In the genomic region with DNA sequence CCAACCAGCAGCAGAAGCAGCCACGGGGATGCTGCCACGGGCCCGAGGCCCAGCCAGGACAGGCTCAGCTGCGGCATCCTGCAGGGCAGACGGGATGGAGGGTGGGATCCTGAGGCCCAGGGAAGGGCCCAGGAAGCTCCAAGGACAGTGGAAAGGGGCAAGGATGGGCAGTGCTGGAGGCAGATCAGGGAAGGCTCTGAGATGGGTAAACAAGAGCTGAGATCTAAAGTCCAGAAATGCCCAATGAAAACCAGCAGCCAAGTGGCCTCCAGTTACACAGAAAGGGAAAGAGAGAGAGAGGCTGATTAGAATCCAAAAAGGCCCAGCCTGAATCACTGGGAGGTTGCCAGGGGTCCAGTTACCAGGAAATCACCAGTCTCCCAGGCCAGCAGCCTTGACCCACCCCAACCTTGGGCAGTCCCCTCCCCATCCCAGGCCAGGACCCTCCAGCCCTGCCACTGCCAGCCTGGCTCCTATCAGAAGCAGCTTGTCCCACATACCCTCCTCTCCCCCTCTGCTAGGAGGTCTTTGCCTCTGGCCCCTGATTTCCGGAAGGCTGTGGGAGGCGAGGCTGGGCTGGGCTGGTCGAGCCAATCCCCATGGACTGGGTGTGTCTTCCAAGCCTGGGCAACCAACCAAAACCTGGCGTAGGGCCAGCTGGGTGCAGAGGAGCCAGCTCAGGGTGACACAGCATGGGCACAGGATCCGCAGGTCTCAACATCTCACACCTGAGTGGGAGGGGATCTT, we compare ENCODE assay signal across 10 cellular contexts. TPM values are rescaled to one million over a fixed set of nuclear protein-coding genes. Genes with fewer than 3 reads are reported as not detected.
DNase-seq lines count a peak whose midpoint lies in the region; ATAC-seq lines count a peak whose summit lies in the region.
"Had no signal": no experiment of that assay in that cellular context is flagged by ENCODE, and none has a peak within 500 bp of the region (broad histone marks: within the 10 kb centered on the region; RNA-seq: fewer than 3 reads in every experiment).

A gene with protein sequence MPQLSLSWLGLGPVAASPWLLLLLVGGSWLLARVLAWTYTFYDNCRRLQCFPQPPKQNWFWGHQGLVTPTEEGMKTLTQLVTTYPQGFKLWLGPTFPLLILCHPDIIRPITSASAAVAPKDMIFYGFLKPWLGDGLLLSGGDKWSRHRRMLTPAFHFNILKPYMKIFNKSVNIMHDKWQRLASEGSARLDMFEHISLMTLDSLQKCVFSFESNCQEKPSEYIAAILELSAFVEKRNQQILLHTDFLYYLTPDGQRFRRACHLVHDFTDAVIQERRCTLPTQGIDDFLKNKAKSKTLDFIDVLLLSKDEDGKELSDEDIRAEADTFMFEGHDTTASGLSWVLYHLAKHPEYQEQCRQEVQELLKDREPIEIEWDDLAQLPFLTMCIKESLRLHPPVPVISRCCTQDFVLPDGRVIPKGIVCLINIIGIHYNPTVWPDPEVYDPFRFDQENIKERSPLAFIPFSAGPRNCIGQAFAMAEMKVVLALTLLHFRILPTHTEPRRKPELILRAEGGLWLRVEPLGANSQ (minus strand): TSS at position 198 of the 747 bp plus-strand sequence. CDS start 121 bp downstream, at position 77.

- H3K4me1 Mint-ChIP-seq in stimulated activated memory B cell treated with anti-CD40 and anti-IgM and Interleukin-4, amounts not matched to agents 10 μg/mL and 1 μg/mL and 100 μg/mL, for 72 hours = no peaks in the 10 kb centered on the region
- no peaks in the 10 kb centered on the region for H3K4me1 Mint-ChIP-seq in activated CD8-positive, alpha-beta T cell treated with anti-CD3 and anti-CD28 coated beads, Interleukin-2, amount 10 ng/mL, durations not matched to agents 7 days and 5 days (ENCODE audit: low read depth)

- no peak within 1 kb of the TSS for H3K27ac Mint-ChIP-seq in stimulated activated memory B cell treated with anti-CD40 and anti-IgM and Interleukin-4, amounts not matched to agents 10 μg/mL and 1 μg/mL and 100 μg/mL, for 72 hours
- no peak within 1 kb of the TSS for H3K27ac Mint-ChIP-seq in activated CD8-positive, alpha-beta T cell treated with anti-CD3 and anti-CD28 coated beads, Interleukin-2, amount 10 ng/mL, durations not matched to agents 7 days and 5 days

- no peak within 1 kb of the TSS for H3K4me3 Mint-ChIP-seq in stimulated activated memory B cell treated with anti-CD40 and anti-IgM and Interleukin-4, amounts not matched to agents 10 μg/mL and 1 μg/mL and 100 μg/mL, for 72 hours
- no peak within 1 kb of the TSS for H3K4me3 Mint-ChIP-seq in activated CD8-positive, alpha-beta T cell treated with anti-CD3 and anti-CD28 coated beads, Interleukin-2, amount 10 ng/mL, durations not matched to agents 7 days and 5 days

- DNase-seq in DMS53 (lab: John Stamatoyannopoulos, UW) (peak; percentile 4), DMS53 treated with DMSO at 0.1 percent for 48 hours (lab: John Stamatoyannopoulos, UW; ENCODE audit: unreplicated experiment) (no peak), RPMI8226 (peak; percentile 98), glomerular visceral epithelial cell (ENCODE audit: extremely low spot score) (peak; percentile 77)
- DNase-seq in activated CD8-positive, alpha-beta T cell treated with anti-CD3 and anti-CD28 coated beads, Interleukin-2, amount 10 ng/mL, durations not matched to agents 7 days and 5 days = no peak
- no peak for DNase-seq in stimulated activated CD4-positive, alpha-beta T cell treated with anti-CD3 and anti-CD28 coated beads, Interleukin-2, amount 100 ng/mL, for 24 hours
- DNase-seq in activated CD4-positive, CD25-positive, alpha-beta regulatory T cell (lab: John Stamatoyannopoulos, UW) = no peak
- DNase-seq: 8988T had no signal

- ATAC-seq in stimulated activated memory B cell treated with anti-CD40 and anti-IgM and Interleukin-4, amounts not matched to agents 10 μg/mL and 1 μg/mL and 100 μg/mL, for 72 hours = peak; percentile 43
- no peak for ATAC-seq in activated CD8-positive, alpha-beta T cell treated with anti-CD3 and anti-CD28 coated beads, Interleukin-2, amount 10 ng/mL, durations not matched to agents 7 days and 5 days
- ATAC-seq: gastrocnemius medialis had no signal

- H3K36me3 Mint-ChIP-seq in stimulated activated memory B cell treated with anti-CD40 and anti-IgM and Interleukin-4, amounts not matched to agents 10 μg/mL and 1 μg/mL and 100 μg/mL, for 72 hours = peaks cover 7% of the 10 kb centered on the region
- H3K36me3 Mint-ChIP-seq in activated CD8-positive, alpha-beta T cell treated with anti-CD3 and anti-CD28 coated beads, Interleukin-2, amount 10 ng/mL, durations not matched to agents 7 days and 5 days (ENCODE audit: low read depth) = peaks cover 2% of the 10 kb centered on the region

- CTCF ChIA-PET in activated CD8-positive, alpha-beta T cell treated with anti-CD3 and anti-CD28 coated beads, Interleukin-2, amount 10 ng/mL, durations not matched to agents 7 days and 5 days (lab: Charles Lee) = no interaction called here

- peaks cover 7% of the 10 kb centered on the region for H3K9me3 Mint-ChIP-seq in stimulated activated memory B cell treated with anti-CD40 and anti-IgM and Interleukin-4, amounts not matched to agents 10 μg/mL and 1 μg/mL and 100 μg/mL, for 72 hours
- no peaks in the 10 kb centered on the region for H3K9me3 Mint-ChIP-seq in activated CD8-positive, alpha-beta T cell treated with anti-CD3 and anti-CD28 coated beads, Interleukin-2, amount 10 ng/mL, durations not matched to agents 7 days and 5 days (ENCODE audit: insufficient read depth)

- POLR2A ChIA-PET in activated CD8-positive, alpha-beta T cell treated with anti-CD3 and anti-CD28 coated beads, Interleukin-2, amount 10 ng/mL, durations not matched to agents 7 days and 5 days (lab: Charles Lee) = no interaction called here

- H3K27me3 Mint-ChIP-seq in stimulated activated memory B cell treated with anti-CD40 and anti-IgM and Interleukin-4, amounts not matched to agents 10 μg/mL and 1 μg/mL and 100 μg/mL, for 72 hours = peaks cover 55% of the 10 kb centered on the region
- peaks cover 19% of the 10 kb centered on the region for H3K27me3 Mint-ChIP-seq in activated CD8-positive, alpha-beta T cell treated with anti-CD3 and anti-CD28 coated beads, Interleukin-2, amount 10 ng/mL, durations not matched to agents 7 days and 5 days (ENCODE audit: low read depth)

RNA-seq across cellular contexts. Expression of the gene that starts here (rescaled TPM):
- total RNA-seq in activated CD8-positive, alpha-beta T cell treated with anti-CD3 and anti-CD28 coated beads, Interleukin-2, amount 10 ng/mL, durations not matched to agents 7 days and 5 days = not detected

Comparison
In these comparisons a context has a peak if more than half of its experiments do, and no peak if none do; other contexts are left out.
1. DNase-seq: peak in DMS53 (single experiment), RPMI8226 (single experiment) and glomerular visceral epithelial cell (single experiment); none in DMS53 treated with DMSO at 0.1 percent for 48 hours (single experiment), activated CD8-positive, alpha-beta T cell treated with anti-CD3 and anti-CD28 coated beads, Interleukin-2, amount 10 ng/mL, durations not matched to agents 7 days and 5 days (single experiment), stimulated activated CD4-positive, alpha-beta T cell treated with anti-CD3 and anti-CD28 coated beads, Interleukin-2, amount 100 ng/mL, for 24 hours (0 of 2) and activated CD4-positive, CD25-positive, alpha-beta regulatory T cell (0 of 4).